In genomic region chr20:4226330-4227084, GRCh38 we compare ENCODE assay signal across 17 cellular contexts. TPM values are rescaled to one million over a fixed set of nuclear protein-coding genes. Genes with fewer than 3 reads are reported as not detected.
DNase-seq lines count a peak whose midpoint lies in the region; ATAC-seq, FAIRE-seq and TF ChIP-seq lines count a peak whose summit lies in the region.
"Had no signal": no experiment of that assay in that cellular context is flagged by ENCODE, and none has a peak within 500 bp of the region (broad histone marks: within the 10 kb centered on the region; RNA-seq: fewer than 3 reads in every experiment).

No MANE protein-coding gene starts in this region.

- H3K4me2 ChIP-seq in PC-9 = peak overlapping the region; percentile 55
- no peak overlapping the region for H3K4me2 ChIP-seq in endothelial cell of umbilical vein (ENCODE audit: insufficient read depth, low read length)
- H3K4me2 ChIP-seq in smooth muscle cell = peak overlapping the region; percentile 25
- H3K4me2 ChIP-seq: BLaER1 had no signal

- H3K79me2 ChIP-seq in PC-9 (ENCODE audit: low read depth) (no peaks in the 10 kb centered on the region), endothelial cell of umbilical vein (ENCODE audit: control insufficient read depth, insufficient read depth, low read length) (no peaks in the 10 kb centered on the region), smooth muscle cell (ENCODE audit: low read depth) (no peaks in the 10 kb centered on the region)

- H3K9me2 ChIP-seq in PC-9 (ENCODE audit: insufficient read depth) = no peaks in the 10 kb centered on the region

- POLR2A ChIA-PET in PC-9 (lab: Charles Lee; ENCODE audit: unreplicated experiment) (interaction anchor here (0.5 kb wide), 1 partner anchor 9 kb away, joined by 3 read pairs; no protein-coding TSS in a partner anchor), endothelial cell of umbilical vein (lab: Charles Lee) (no interaction called here)

- CTCF ChIA-PET in PC-9 (lab: Charles Lee) (no interaction called here), endothelial cell of umbilical vein (lab: Charles Lee) (interaction anchor here (0.8 to 2.6 kb wide), 12 partner anchors 11 to 494 kb away, joined by 3 to 8 read pairs (median 4); no protein-coding TSS in a partner anchor)

- H3K4me1 ChIP-seq in PC-9 (replicated peaks; ENCODE audit: insufficient read depth) (peaks cover 35% of the 10 kb centered on the region), endothelial cell of umbilical vein (ENCODE audit: control insufficient read depth, extremely low read depth, insufficient read depth, low read length) (peaks cover 22% of the 10 kb centered on the region), smooth muscle cell (ENCODE audit: low read depth) (peaks cover 15% of the 10 kb centered on the region)
- H3K4me1 ChIP-seq: BLaER1 had no signal

- DNase-seq in HCEC 1CT (peak; percentile 17), PC-9 (no peak), endothelial cell of umbilical vein (ENCODE audit: low read depth, low spot score) (no peak), smooth muscle cell (lab: John Stamatoyannopoulos, UW; ENCODE audit: unreplicated experiment) (no peak), NCI-H510A treated with DMSO at 0.1 percent for 48 hours (lab: John Stamatoyannopoulos, UW) (no peak), D721Med (ENCODE audit: insufficient read length, low spot score) (no peak)
- DNase-seq: hippocampal formation; NCI-H1105 treated with DMSO at 0.1 percent for 48 hours; NCI-H774; Peyer's patch; stimulated activated CD4-positive, alpha-beta T cell treated with anti-CD3 and anti-CD28 coated beads, Interleukin-1b, Interleukin-23, amount 100 ng/mL, for 48 hours had no signal

- FAIRE-seq in endothelial cell of umbilical vein (lab: Jason Lieb, UNC) (no peak), D721Med (lab: Jason Lieb, UNC) (no peak)
- FAIRE-seq: colon, GM12892, keratinocyte had no signal

- H3K9ac ChIP-seq in endothelial cell of umbilical vein (replicated peaks; ENCODE audit: extremely low read depth, insufficient read depth, low read length) (no peak overlapping the region), smooth muscle cell (ENCODE audit: low read depth) (peak overlapping the region; percentile 25)
- H3K9ac ChIP-seq: BLaER1 had no signal

- ATAC-seq in GM19328 (IDR thresholded peaks at IDR 0.05; ENCODE audit: unreplicated experiment) = no peak

- H3K27ac ChIP-seq in PC-9 = peak overlapping the region; percentile 84
- H3K27ac ChIP-seq in endothelial cell of umbilical vein (ENCODE audit: insufficient read depth, low read depth, low read length) = peak overlapping the region; percentile 47
- H3K27ac ChIP-seq in smooth muscle cell (ENCODE audit: low read depth) = peak overlapping the region; percentile 85
- H3K27ac ChIP-seq: BLaER1, Peyer's patch had no signal

- intact Hi-C loops in PC-9 (cut with micrococcal nuclease; ENCODE audit: unreplicated experiment) (loop anchor here (2.0 kb wide), 1 partner anchor 232 kb away; no protein-coding TSS in a partner anchor), endothelial cell of umbilical vein (cut with micrococcal nuclease) (no loop called here)

- H3K9me3 ChIP-seq in PC-9 (ENCODE audit: insufficient read depth, low read depth) = no peaks in the 10 kb centered on the region
- H3K9me3 ChIP-seq in endothelial cell of umbilical vein (replicated peaks; ENCODE audit: control insufficient read depth, insufficient read depth, low read length) = no peaks in the 10 kb centered on the region
- no peaks in the 10 kb centered on the region for H3K9me3 ChIP-seq in smooth muscle cell (replicated peaks; ENCODE audit: low read depth)
- H3K9me3 ChIP-seq: BLaER1, Peyer's patch had no signal

- H2AFZ ChIP-seq in PC-9 = no peak overlapping the region
- H2AFZ ChIP-seq in endothelial cell of umbilical vein (ENCODE audit: low read depth, low read length) = no peak overlapping the region
- no peak overlapping the region for H2AFZ ChIP-seq in smooth muscle cell (ENCODE audit: low read depth)

- H3K36me3 ChIP-seq in PC-9 (ENCODE audit: low read depth) (no peaks in the 10 kb centered on the region), endothelial cell of umbilical vein (ENCODE audit: control insufficient read depth in 2 of 2, extremely low read depth in 1 of 2, insufficient read depth in 2 of 2, low read length in 2 of 2) (no peaks in the 10 kb centered on the region), smooth muscle cell (ENCODE audit: low read depth) (no peaks in the 10 kb centered on the region)
- H3K36me3 ChIP-seq: BLaER1, Peyer's patch had no signal

- H3K4me3 ChIP-seq in PC-9 (no peak overlapping the region), endothelial cell of umbilical vein (replicated peaks in 1 of 3; ENCODE audit: insufficient read depth in 1 of 3, low read depth in 1 of 3, low read length in 3 of 3) (no peak overlapping the region), smooth muscle cell (no peak overlapping the region)
- H3K4me3 ChIP-seq: BLaER1, Peyer's patch had no signal

- BruUV-seq in PC-9 (replicated peaks; lab: Mats Ljungman, UMichigan) (no TSS peak), endothelial cell of umbilical vein (replicated peaks; lab: Mats Ljungman, UMichigan) (no TSS peak)

- H4K20me1 ChIP-seq in PC-9 (ENCODE audit: insufficient read depth) (no peaks in the 10 kb centered on the region), endothelial cell of umbilical vein (replicated peaks; ENCODE audit: control insufficient read depth, extremely low read depth, insufficient read depth, low read length) (no peaks in the 10 kb centered on the region), smooth muscle cell (ENCODE audit: low read depth) (no peaks in the 10 kb centered on the region)
- H4K20me1 ChIP-seq: BLaER1 had no signal

- no peak for TF ChIP-seq POLR2A in endothelial cell of umbilical vein (IDR thresholded peaks at IDR 0.05; ENCODE audit: low read depth, low read length)

- TF ChIP-seq CTCF in PC-9 (conservative IDR thresholded peaks at IDR 0.05) = no peak
- no peak for TF ChIP-seq CTCF in endothelial cell of umbilical vein (IDR thresholded peaks at IDR 0.05; ENCODE audit: extremely low read depth in 1 of 2, insufficient read depth in 1 of 2, low read depth in 1 of 2, low read length in 2 of 2)
- TF ChIP-seq CTCF in smooth muscle cell (IDR thresholded peaks at IDR 0.05; ENCODE audit: borderline replicate concordance, insufficient read depth, poor library complexity, severe bottlenecking) = no peak
- TF ChIP-seq CTCF in D721Med (IDR thresholded peaks at IDR 0.05; ENCODE audit: insufficient read depth, missing control alignments) = no peak

- no peaks in the 10 kb centered on the region for H3K9me1 ChIP-seq in endothelial cell of umbilical vein (replicated peaks; ENCODE audit: control insufficient read depth, extremely low read depth, insufficient read depth, low read length)

- H3K27me3 ChIP-seq in PC-9 (ENCODE audit: insufficient read depth, low read depth) = no peaks in the 10 kb centered on the region
- peaks cover 12% of the 10 kb centered on the region in 2 experiments for H3K27me3 ChIP-seq in endothelial cell of umbilical vein (ENCODE audit: control insufficient read depth in 2 of 2, insufficient read depth in 2 of 2, low read length in 2 of 2)
- H3K27me3 ChIP-seq in smooth muscle cell (ENCODE audit: low read depth) = peaks cover 22% of the 10 kb centered on the region
- H3K27me3 ChIP-seq: BLaER1 had no signal

- dilution Hi-C loops in endothelial cell of umbilical vein (cut with MboI; ENCODE audit: extremely low pct_ligation_motif_present, low sequenced_read_pairs) = no loop called here

- 82% methylated on average over 8 of the region's 8 CpGs for WGBS in smooth muscle cell (ENCODE audit: low lambda C conversion rate)

- H3F3A ChIP-seq in PC-9 (ENCODE audit: insufficient read depth, low read depth) = peaks cover 31% of the 10 kb centered on the region
- no peaks in the 10 kb centered on the region for H3F3A ChIP-seq in smooth muscle cell (ENCODE audit: low read depth)

TF ChIP-seq in endothelial cell of umbilical vein, 7 proteins besides CTCF, POLR2A, EP300 and RAD21:
- TF ChIP-seq POLR2AphosphoS5 (IDR thresholded peaks at IDR 0.05; ENCODE audit: insufficient read depth, low read depth, low read length) (no peak), GATA2 (IDR thresholded peaks at IDR 0.05; ENCODE audit: insufficient read depth, insufficient read length, low read depth, low read length) (no peak), EZH2 (IDR thresholded peaks at IDR 0.05; ENCODE audit: borderline replicate concordance, low read depth, low read length, severe bottlenecking) (no peak), FOS (IDR thresholded peaks at IDR 0.05; ENCODE audit: borderline replicate concordance, insufficient read depth, low read length) (no peak), JUN (IDR thresholded peaks at IDR 0.05; ENCODE audit: borderline replicate concordance, insufficient read depth, insufficient read length, low read depth) (no peak), MYC (IDR thresholded peaks at IDR 0.05; ENCODE audit: low read depth, low read length) (no peak)

RNA-seq across cellular contexts. Expression of gene ADRA1D, which starts 22.6 kb away (rescaled TPM):
- total RNA-seq in PC-9 (2021) (not detected in 2 replicates), endothelial cell of umbilical vein (0.51 and 0.60 TPM in 2 replicates), smooth muscle cell (not detected in 2 replicates)
- polyA plus RNA-seq in endothelial cell of umbilical vein (0.50 and 0.64 TPM in 2 replicates), smooth muscle cell (0.38 TPM in 1 of 2 replicates, not detected in the other)
- 0.27 and 0.39 TPM in 2 replicates for polyA plus RNA-seq in endothelial cell of umbilical vein (2011; cell fraction: cytosol; rRNA removed)
- 0.32 and 0.36 TPM in 2 replicates for polyA plus RNA-seq in endothelial cell of umbilical vein (2011; cell fraction: nucleus; rRNA removed)
- polyA plus RNA-seq in endothelial cell of umbilical vein (2012) = 0.29 TPM in 2 replicates
- 0.51 and 0.55 TPM in 2 replicates for polyA minus RNA-seq in endothelial cell of umbilical vein
- not detected for polyA minus RNA-seq in endothelial cell of umbilical vein (2011; cell fraction: cytosol; rRNA and poly(A)+ RNA removed)
- polyA minus RNA-seq in endothelial cell of umbilical vein (2011; cell fraction: nucleus; rRNA and poly(A)+ RNA removed) = 0.38 TPM in 1 of 2 replicates, not detected in the other
- total RNA-seq: activated T-helper 2 cell treated with anti-CD3 and anti-CD28 coated beads, Interferon-gamma antibody, Interleukin-2, Interleukin-4, amounts not matched to agents 10 μg/mL and 5 μg/mL and 100 μg/mL, durations not matched to agents 14 hours and 24 hours and 36 hours; Peyer's patch had no signal
- polyA plus RNA-seq: keratinocyte had no signal
